In the genomic region with DNA sequence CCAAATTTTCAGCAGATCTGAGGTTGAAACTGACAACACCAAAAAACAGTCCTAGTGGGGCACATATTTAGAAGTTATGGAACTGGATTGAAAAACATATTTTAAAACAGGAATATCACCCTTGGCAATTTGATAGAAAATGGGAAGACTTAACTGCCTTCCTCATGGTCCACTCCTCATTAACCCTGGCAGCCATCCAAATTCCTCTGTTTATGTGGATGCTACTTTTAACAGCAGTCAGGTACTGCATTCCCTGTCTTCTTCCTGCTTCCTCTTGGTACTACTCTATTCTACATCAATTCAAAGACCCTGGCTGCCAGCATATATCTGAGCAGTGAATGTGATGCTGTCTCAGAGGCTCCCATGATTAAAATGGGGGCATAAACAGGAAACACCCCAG, we compare ENCODE assay signal across 32 cellular contexts. TPM values are rescaled to one million over a fixed set of nuclear protein-coding genes. Genes with fewer than 3 reads are reported as not detected.
A peak's percentile ranks its signal among the peaks of the same experiment; 100 is the strongest.
DNase-seq lines count a peak whose midpoint lies in the region; ATAC-seq and TF ChIP-seq lines count a peak whose summit lies in the region.
"Had no signal": no experiment of that assay in that cellular context is flagged by ENCODE, and none has a peak within 500 bp of the region (broad histone marks: within the 10 kb centered on the region; RNA-seq: fewer than 3 reads in every experiment).

No MANE protein-coding gene starts in this region.

- H3K4me2 ChIP-seq in BLaER1 (0 out of 2 replicates have a peak overlapping the region, but pooled peaks have one; percentile 45), Loucy (ENCODE audit: low read depth, low read length, poor library complexity, severe bottlenecking) (peak overlapping the region; percentile 45)
- H3K4me2 ChIP-seq: KMS-11 had no signal

- no peaks in the 10 kb centered on the region for H3K9me3 ChIP-seq in BLaER1
- H3K9me3 ChIP-seq in Loucy (ENCODE audit: insufficient read depth, low read depth, low read length): no peaks in the 10 kb centered on the region
- H3K9me3 ChIP-seq in upper lobe of left lung: no peaks in the 10 kb centered on the region
- no peaks in the 10 kb centered on the region for H3K9me3 ChIP-seq in suprapubic skin
- H3K9me3 ChIP-seq: ascending aorta, left lung, prostate gland, sigmoid colon had no signal

- H4K20me1 ChIP-seq in BLaER1: no peaks in the 10 kb centered on the region
- H4K20me1 ChIP-seq in Loucy (ENCODE audit: insufficient read depth, low read length, poor library complexity, severe bottlenecking): no peaks in the 10 kb centered on the region

- H3K9ac ChIP-seq in BLaER1 (no peak overlapping the region), Loucy (ENCODE audit: low read depth, low read length, poor library complexity, severe bottlenecking) (no peak overlapping the region)
- H3K9ac ChIP-seq: KMS-11 had no signal

- H3K36me3 ChIP-seq in BLaER1: no peaks in the 10 kb centered on the region
- no peaks in the 10 kb centered on the region for H3K36me3 ChIP-seq in Loucy (ENCODE audit: insufficient read depth, low read length)
- H3K36me3 ChIP-seq in upper lobe of left lung: no peaks in the 10 kb centered on the region
- no peaks in the 10 kb centered on the region for H3K36me3 ChIP-seq in suprapubic skin
- H3K36me3 ChIP-seq: ascending aorta, left lung, prostate gland, sigmoid colon had no signal

- no peak overlapping the region for H2AFZ ChIP-seq in Loucy (ENCODE audit: low read length)

- ATAC-seq in upper lobe of left lung (ENCODE audit: low FRiP score in 2 of 2): no peak
- ATAC-seq: Panc1 had no signal

- no peaks in the 10 kb centered on the region for H3K9me2 ChIP-seq in Loucy (replicated peaks; ENCODE audit: low read depth, low read length)

- H3K27me3 ChIP-seq in BLaER1: no peaks in the 10 kb centered on the region
- no peaks in the 10 kb centered on the region for H3K27me3 ChIP-seq in Loucy (ENCODE audit: insufficient read depth, low read length, poor library complexity, severe bottlenecking)
- no peaks in the 10 kb centered on the region for H3K27me3 ChIP-seq in upper lobe of left lung
- H3K27me3 ChIP-seq in suprapubic skin: no peaks in the 10 kb centered on the region
- H3K27me3 ChIP-seq: ascending aorta, left lung, sigmoid colon had no signal

- H3K27ac ChIP-seq in BLaER1: no peak overlapping the region
- H3K27ac ChIP-seq in upper lobe of left lung: no peak overlapping the region
- no peak overlapping the region for H3K27ac ChIP-seq in suprapubic skin
- H3K27ac ChIP-seq: ascending aorta, KMS-11, left lung, prostate gland, sigmoid colon, VCaP had no signal

- DNase-seq in DMS53 (lab: John Stamatoyannopoulos, UW): peak; percentile 21
- no peak for DNase-seq in DMS53 treated with DMSO at 0.1 percent for 48 hours (lab: John Stamatoyannopoulos, UW; ENCODE audit: unreplicated experiment)
- DNase-seq in kidney tubule cell (ENCODE audit: low spot score): peak; percentile 34
- no peak for DNase-seq in upper lobe of left lung
- DNase-seq in SIG-M5 (lab: John Stamatoyannopoulos, UW): no peak
- DNase-seq in suprapubic skin (ENCODE audit: low spot score in 2 of 2): no peak
- DNase-seq: 8988T; activated CD4-positive, alpha-beta T cell treated with anti-CD3 and anti-CD28 coated beads for 4 hours; activated effector memory CD4-positive, alpha-beta T cell treated with anti-CD3 and anti-CD28 coated beads, Interleukin-2, amount 50 U/mL, for 16 hours; activated naive CD8-positive, alpha-beta T cell treated with anti-CD3 and anti-CD28 coated beads for 36 hours; activated T-cell treated with anti-CD3 and anti-CD28 coated beads for 4 hours; CD4-positive, alpha-beta memory T cell; central memory CD4-positive, alpha-beta T cell; DMS79; GF-D8; H9; immature natural killer cell; left lung; naive B cell; NCI-H2029; sigmoid colon; stimulated activated CD4-positive, alpha-beta T cell treated with anti-CD3 and anti-CD28 coated beads, Interleukin-4, amount 100 ng/mL, for 4 hours; stimulated activated naive CD4-positive, alpha-beta T cell; SW 1271; T-helper 9 cell had no signal

- TF ChIP-seq POLR2A in upper lobe of left lung (IDR thresholded peaks at IDR 0.05): no peak
- TF ChIP-seq POLR2A in suprapubic skin (IDR thresholded peaks at IDR 0.05): no peak

- no peaks in the 10 kb centered on the region for H3F3A ChIP-seq in Loucy (ENCODE audit: low read depth)

- H3K79me2 ChIP-seq in Loucy (ENCODE audit: insufficient read depth, low read length): peaks cover 46% of the 10 kb centered on the region; the same call in 1 of the 2 replicates

- no peak for TF ChIP-seq CTCF in Loucy (conservative IDR thresholded peaks at IDR 0.05; ENCODE audit: low read length)
- no peak for TF ChIP-seq CTCF in upper lobe of left lung (IDR thresholded peaks at IDR 0.05)
- no peak for TF ChIP-seq CTCF in suprapubic skin (IDR thresholded peaks at IDR 0.05)

- no peak overlapping the region for H3K4me3 ChIP-seq in BLaER1
- H3K4me3 ChIP-seq in Loucy (ENCODE audit: low read length, poor library complexity, severe bottlenecking): no peak overlapping the region
- no peak overlapping the region for H3K4me3 ChIP-seq in upper lobe of left lung
- H3K4me3 ChIP-seq in suprapubic skin: no peak overlapping the region
- H3K4me3 ChIP-seq: ascending aorta, left lung, prostate gland, sigmoid colon had no signal

- TF ChIP-seq EP300 in upper lobe of left lung (IDR thresholded peaks at IDR 0.05) (no peak), suprapubic skin (IDR thresholded peaks at IDR 0.05) (no peak)

- H3K4me1 ChIP-seq in BLaER1: peaks cover 20% of the 10 kb centered on the region
- peaks cover 43% of the 10 kb centered on the region for H3K4me1 ChIP-seq in Loucy (ENCODE audit: insufficient read depth, low read length, poor library complexity, severe bottlenecking)
- H3K4me1 ChIP-seq in upper lobe of left lung: peaks cover 10 to 28% (median 17%) of the 10 kb centered on the region in 4 donors
- peaks cover 10% of the 10 kb centered on the region for H3K4me1 ChIP-seq in suprapubic skin
- H3K4me1 ChIP-seq: ascending aorta, prostate gland had no signal

RNA-seq across cellular contexts. Expression of a gene that starts 54.3 kb away (rescaled TPM):
- total RNA-seq in upper lobe of left lung (10 to 100 TPM; 36.5 to 66.0 (median 48.4) TPM), suprapubic skin (10 to 100 TPM; 15.3 to 48.5 (median 19.0) TPM)

Comparison
In these comparisons a context has a peak if more than half of its experiments do, and no peak if none do; other contexts are left out.
1. DNase-seq: peak in DMS53 (single experiment) and kidney tubule cell (single experiment); none in DMS53 treated with DMSO at 0.1 percent for 48 hours (single experiment), upper lobe of left lung (0 of 2), SIG-M5 (single experiment) and suprapubic skin (0 of 2).